Comparison of ENCODE assay signal across 18 cellular contexts in genomic region chr22:48856308-48856615, GRCh38.
A peak's percentile ranks its signal among the peaks of the same experiment; 100 is the strongest.
DNase-seq lines count a peak whose midpoint lies in the region; ATAC-seq and TF ChIP-seq lines count a peak whose summit lies in the region.
"Had no signal": no experiment of that assay in that cellular context is flagged by ENCODE, and none has a peak within 500 bp of the region (broad histone marks: within the 10 kb centered on the region; RNA-seq: fewer than 3 reads in every experiment).

No MANE protein-coding gene starts in this region.

- peaks cover 15% of the 10 kb centered on the region for H3K9me3 Mint-ChIP-seq in chondrocyte (ENCODE audit: low read depth)
- H3K9me3 Mint-ChIP-seq: CD8-positive, alpha-beta T cell had no signal

- TF ChIP-seq POLR2A in body of pancreas (IDR thresholded peaks at IDR 0.05), result no peak

- no peak overlapping the region for H3K27ac ChIP-seq in body of pancreas
- H3K27ac ChIP-seq: BLaER1 had no signal

- peaks cover 3% of the 10 kb centered on the region for H3K27me3 Mint-ChIP-seq in chondrocyte (ENCODE audit: low read depth)

- DNase-seq in activated CD8-positive, alpha-beta memory T cell treated with anti-CD3 and anti-CD28 coated beads, Interleukin-2, amount 50 U/mL, for 48 hours, result peak; percentile 26
- DNase-seq in activated CD8-positive, alpha-beta memory T cell treated with anti-CD3 and anti-CD28 coated beads for 24 hours, result no peak
- DNase-seq in chondrocyte (ENCODE audit: low spot score) (peak; percentile 74), islet precursor cell (peak; percentile 22), posterior vena cava (ENCODE audit: low spot score) (peak; percentile 46), body of pancreas (no peak), OCI-M2 (lab: John Stamatoyannopoulos, UW; ENCODE audit: unreplicated experiment) (no peak), HT-29 (ENCODE audit: low spot score) (no peak)
- DNase-seq: 8988T; Calu3; CD8-positive, alpha-beta T cell; DND-41; EL; GOT3; H9 had no signal

- no peaks in the 10 kb centered on the region for H3K4me1 ChIP-seq in body of pancreas
- H3K4me1 ChIP-seq: BLaER1 had no signal

- H3K4me1 Mint-ChIP-seq in chondrocyte (ENCODE audit: low read depth), result no peaks in the 10 kb centered on the region
- H3K4me1 Mint-ChIP-seq: CD14-positive monocyte had no signal

- no peak overlapping the region for H3K4me3 Mint-ChIP-seq in chondrocyte (ENCODE audit: unreplicated experiment)
- H3K4me3 Mint-ChIP-seq: CD14-positive monocyte; CD8-positive, alpha-beta T cell; H9 had no signal

- no peaks in the 10 kb centered on the region for H3K9me3 ChIP-seq in body of pancreas
- H3K9me3 ChIP-seq: BLaER1 had no signal

- H3K4me3 ChIP-seq in body of pancreas, result no peak overlapping the region
- H3K4me3 ChIP-seq: BLaER1, GM12878 had no signal

- H3K36me3 Mint-ChIP-seq in chondrocyte (ENCODE audit: low read depth), result peaks cover 2% of the 10 kb centered on the region
- H3K36me3 Mint-ChIP-seq: CD14-positive monocyte; CD8-positive, alpha-beta T cell had no signal

- no peaks in the 10 kb centered on the region for H3K27me3 ChIP-seq in body of pancreas

- no peak for ATAC-seq in body of pancreas
- ATAC-seq: CD8-positive, alpha-beta T cell; GM12878 had no signal

- no peak overlapping the region for H3K27ac Mint-ChIP-seq in chondrocyte (ENCODE audit: unreplicated experiment)
- H3K27ac Mint-ChIP-seq: CD8-positive, alpha-beta T cell; H9 had no signal

- intact Hi-C loops in posterior vena cava (cut with DNase I), result no loop called here
- intact Hi-C loops in body of pancreas (cut with DNase I), result no loop called here

- TF ChIP-seq CTCF in chondrocyte (IDR thresholded peaks at IDR 0.05) (no peak), body of pancreas (IDR thresholded peaks at IDR 0.05) (no peak)

- H3K36me3 ChIP-seq in body of pancreas (replicated peaks in 1 of 2; ENCODE audit: insufficient read depth in 1 of 2, low read depth in 2 of 2), result no peaks in the 10 kb centered on the region
- H3K36me3 ChIP-seq: BLaER1 had no signal

- WGBS in body of pancreas, 2 donors, result 39 to 66% methylated on average over 2 to 8 of the region's 8 CpGs

Comparison
In these comparisons a context has a peak if more than half of its experiments do, and no peak if none do; other contexts are left out.
1. DNase-seq: peak in activated CD8-positive, alpha-beta memory T cell treated with anti-CD3 and anti-CD28 coated beads, Interleukin-2, amount 50 U/mL, for 48 hours (single experiment), chondrocyte (single experiment), islet precursor cell (single experiment) and posterior vena cava (single experiment); none in activated CD8-positive, alpha-beta memory T cell treated with anti-CD3 and anti-CD28 coated beads for 24 hours (single experiment), body of pancreas (0 of 4), OCI-M2 (single experiment) and HT-29 (single experiment).